8 cellular contexts compared by ENCODE assay signal in the genomic region with DNA sequence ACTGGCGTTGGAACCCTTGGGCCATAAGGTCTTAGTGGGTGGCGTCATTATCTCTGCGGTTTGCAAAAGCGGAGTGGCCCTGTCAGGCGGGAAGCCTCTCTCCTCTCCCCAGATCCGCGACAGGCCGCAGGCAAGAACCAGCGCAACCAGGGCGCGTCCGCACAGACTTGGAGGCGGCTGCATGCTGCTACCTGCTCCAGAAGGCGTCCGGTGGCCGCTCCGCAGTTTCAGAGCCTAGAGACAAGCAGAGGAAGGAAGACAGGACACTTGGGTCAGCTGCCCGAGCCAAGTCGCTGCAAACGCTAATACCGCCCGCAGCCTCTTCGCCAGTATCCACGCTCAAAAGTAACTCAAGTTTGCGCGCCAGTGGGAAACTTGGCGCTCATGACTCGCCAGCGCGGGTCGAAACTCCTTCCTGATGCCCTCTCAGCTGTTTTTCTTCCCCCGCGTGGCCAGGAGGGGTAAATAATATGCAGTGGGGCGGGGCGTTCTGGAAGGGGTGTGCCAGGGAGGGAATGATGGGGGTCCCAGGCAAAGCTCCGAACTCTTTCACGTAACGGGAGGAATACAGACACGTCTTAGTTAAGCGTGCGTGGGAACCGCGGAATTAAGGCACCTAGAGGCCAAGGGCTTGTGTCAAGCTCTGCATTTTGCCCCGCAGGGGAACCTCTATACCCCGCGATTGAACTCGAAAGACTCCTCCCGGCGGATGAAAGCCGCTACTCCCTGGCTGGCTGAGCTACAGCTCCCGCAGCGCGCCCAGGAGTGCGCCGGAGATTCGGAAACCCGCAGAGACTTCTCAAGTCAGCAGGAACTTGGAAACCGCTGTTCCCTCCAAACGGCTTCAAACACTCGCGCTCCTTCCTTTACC. TPM values are rescaled to one million over a fixed set of nuclear protein-coding genes. Genes with fewer than 3 reads are reported as not detected.
A peak's percentile ranks its signal among the peaks of the same experiment; 100 is the strongest.
DNase-seq lines count a peak whose midpoint lies in the region; ATAC-seq and TF ChIP-seq lines count a peak whose summit lies in the region.

EDNRB (minus strand) TSS at position 441 of the 871 bp plus-strand sequence; CDS start at position 183, 258 bp downstream.

- TF ChIP-seq RAD21 in IMR-90 (IDR thresholded peaks at IDR 0.05; ENCODE audit: low read length), result no peak

- H3K4me3 ChIP-seq in GM12875 (ENCODE audit: low read depth, low read length) (peak within 1 kb of the TSS; percentile 46), IMR-90 (ENCODE audit: insufficient read depth, low read depth, low read length) (peak within 1 kb of the TSS; percentile 58)

- BruUV-seq in IMR-90 (replicated peaks; lab: Mats Ljungman, UMichigan), result no TSS peak

- WGBS in IMR-90 (ENCODE audit: extremely low coverage in 2 of 2, insufficient read length in 1 of 2), 2 experiments, result 3% methylated on average over 21 of the region's 61 CpGs; no CpG with 5 or more reads in 1 of the 2 experiments

- H4K8ac ChIP-seq in IMR-90 (ENCODE audit: low read depth in 2 of 2, low read length in 2 of 2), result peak within 1 kb of the TSS; percentile 18 to 70; a peak in 2 of 4 replicates

- 0 out of 2 replicates have a peak, but pooled peaks cover 3% of the 10 kb centered on the region for H3K9me1 ChIP-seq in IMR-90 (ENCODE audit: insufficient read depth, low read length)

- H3K9ac ChIP-seq in IMR-90 (ENCODE audit: low read depth, low read length), result peak within 1 kb of the TSS; percentile 60

- H2AK9ac ChIP-seq in IMR-90 (replicated peaks; ENCODE audit: low read depth, low read length, poor library complexity), result peak within 1 kb of the TSS; percentile 25

- peak within 1 kb of the TSS; percentile 55; the same call in 1 of the 3 replicates for H2BK15ac ChIP-seq in IMR-90 (ENCODE audit: low read depth, low read length)

- peak within 1 kb of the TSS; percentile 10; the same call in 1 of the 2 replicates for H3K18ac ChIP-seq in IMR-90 (ENCODE audit: low read depth, low read length)

- H3K36me3 ChIP-seq in IMR-90 (ENCODE audit: control insufficient read depth, insufficient read depth, low read length), result no peaks in the 10 kb centered on the region; the same call in 1 of the 2 replicates

- H4K91ac ChIP-seq in IMR-90 (ENCODE audit: insufficient read depth, low read depth, low read length), result peak within 1 kb of the TSS; percentile 42; the same call in 1 of the 2 replicates

- H3K4ac ChIP-seq in IMR-90 (ENCODE audit: low read depth, low read length), result peak within 1 kb of the TSS; percentile 25

- TF ChIP-seq POLR2A in IMR-90 (IDR thresholded peaks at IDR 0.05; ENCODE audit: low read depth, low read length), result no peak

- H3K4me2 ChIP-seq in IMR-90 (ENCODE audit: low read depth, low read length), result peak within 1 kb of the TSS; percentile 88

- POLR2A ChIA-PET in IMR-90 (lab: Charles Lee; ENCODE audit: unreplicated experiment), result interaction anchor here (0.6 kb wide), 1 partner anchor 1080 kb away, joined by 15 read pairs; no protein-coding TSS in a partner anchor

- DNase-seq in IMR-90 (peak; percentile 17), islet precursor cell (peak; percentile 90), dedifferentiated amniotic fluid mesenchymal stem cell (ENCODE audit: extremely low spot score) (no peak), middle frontal gyrus (ENCODE audit: extremely low spot score, low spot score) (no peak)
- DNase-seq in stimulated activated CD8-positive, alpha-beta memory T cell treated with anti-CD3 and anti-CD28 coated beads, Interleukin-4, amount 100 ng/mL, for 48 hours, result peak; percentile 33

- CTCF ChIA-PET in IMR-90 (lab: Yijun Ruan, JAX), result interaction anchor here (0.5 to 1.9 kb wide), 7 partner anchors 10 to 1421 kb away, joined by 3 to 7 read pairs (median 4); no protein-coding TSS in a partner anchor

- H2BK20ac ChIP-seq in IMR-90 (ENCODE audit: low read depth, low read length), result no peak within 1 kb of the TSS

- H3K4me1 ChIP-seq in IMR-90 (ENCODE audit: control insufficient read depth, insufficient read depth, low read length), result no peaks in the 10 kb centered on the region; the same call in 1 of the 2 replicates

- H2AFZ ChIP-seq in IMR-90 (replicated peaks; ENCODE audit: low read length, poor library complexity), result peak within 1 kb of the TSS; percentile 89

- H4K20me1 ChIP-seq in IMR-90 (ENCODE audit: insufficient read depth, low read length), result no peaks in the 10 kb centered on the region

- no peak within 1 kb of the TSS for H2BK5ac ChIP-seq in IMR-90 (ENCODE audit: low read depth, low read length, poor library complexity, severe bottlenecking)

- H2BK120ac ChIP-seq in IMR-90 (ENCODE audit: low read depth, low read length), result peak within 1 kb of the TSS; percentile 35; the same call in 1 of the 2 replicates

- H3K14ac ChIP-seq in IMR-90 (replicated peaks; ENCODE audit: low read depth, low read length), result peak within 1 kb of the TSS; percentile 45

- peak; percentile 79 for ATAC-seq in IMR-90 (ENCODE audit: low read depth)
- no peak for ATAC-seq in HG03439 (IDR thresholded peaks at IDR 0.05; ENCODE audit: unreplicated experiment)

- in situ Hi-C loops in IMR-90 (cut with MboI; ENCODE audit: low sequenced_read_pairs), result no loop called here

- no peaks in the 10 kb centered on the region; a peak in 1 of 4 replicates for H3K79me1 ChIP-seq in IMR-90 (ENCODE audit: low read depth in 1 of 2, low read length in 2 of 2)

- H3K27me3 ChIP-seq in IMR-90 (ENCODE audit: control insufficient read depth, insufficient read depth, low read length), result no peaks in the 10 kb centered on the region; the same call in 1 of the 2 replicates

- intact Hi-C loops in IMR-90 (cut with micrococcal nuclease), result loop anchor here (2.0 to 5.0 kb wide), 4 partner anchors 56 to 202 kb away; no protein-coding TSS in a partner anchor

- H3K23ac ChIP-seq in IMR-90 (ENCODE audit: low read depth, low read length), result peak within 1 kb of the TSS; percentile 60; the same call in 1 of the 2 replicates

- dilution Hi-C loops in IMR-90 (cut with HindIII; ENCODE audit: low sequenced_read_pairs, unreplicated experiment), result no loop called here

- peak within 1 kb of the TSS; percentile 28 for H3K27ac ChIP-seq in IMR-90 (ENCODE audit: insufficient read depth, low read length)
- H3K27ac ChIP-seq in cingulate gyrus (ENCODE audit: low read depth, low read length), result peak within 1 kb of the TSS; percentile 60

- TF ChIP-seq CTCF in GM12875 (IDR thresholded peaks at IDR 0.05; ENCODE audit: borderline replicate concordance, insufficient read depth, low read depth, low read length), result no peak
- no peak for TF ChIP-seq CTCF in IMR-90 (conservative IDR thresholded peaks at IDR 0.05; ENCODE audit: low read depth, low read length)

- H3K56ac ChIP-seq in IMR-90 (ENCODE audit: extremely low read depth, insufficient read depth, low read length), result no peak within 1 kb of the TSS; the same call in 1 of the 2 replicates

- H3K9me3 ChIP-seq in IMR-90 (ENCODE audit: control insufficient read depth, insufficient read depth, low read length), result no peaks in the 10 kb centered on the region

- no peak within 1 kb of the TSS for H4K5ac ChIP-seq in IMR-90 (ENCODE audit: low read depth, low read length)

- peak within 1 kb of the TSS; percentile 51 for H2AK5ac ChIP-seq in IMR-90 (ENCODE audit: low read depth, low read length)

TF ChIP-seq in IMR-90, 13 proteins besides CTCF, POLR2A, EP300 and RAD21:
- TF ChIP-seq, protein P1, sequence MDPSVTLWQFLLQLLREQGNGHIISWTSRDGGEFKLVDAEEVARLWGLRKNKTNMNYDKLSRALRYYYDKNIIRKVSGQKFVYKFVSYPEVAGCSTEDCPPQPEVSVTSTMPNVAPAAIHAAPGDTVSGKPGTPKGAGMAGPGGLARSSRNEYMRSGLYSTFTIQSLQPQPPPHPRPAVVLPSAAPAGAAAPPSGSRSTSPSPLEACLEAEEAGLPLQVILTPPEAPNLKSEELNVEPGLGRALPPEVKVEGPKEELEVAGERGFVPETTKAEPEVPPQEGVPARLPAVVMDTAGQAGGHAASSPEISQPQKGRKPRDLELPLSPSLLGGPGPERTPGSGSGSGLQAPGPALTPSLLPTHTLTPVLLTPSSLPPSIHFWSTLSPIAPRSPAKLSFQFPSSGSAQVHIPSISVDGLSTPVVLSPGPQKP (IDR thresholded peaks at IDR 0.05; ENCODE audit: borderline replicate concordance, low read depth, low read length), result no peak
- TF ChIP-seq MAZ (IDR thresholded peaks at IDR 0.05; ENCODE audit: borderline replicate concordance, low read depth, low read length) (no peak), FOS (IDR thresholded peaks at IDR 0.05; ENCODE audit: low read depth, low read length) (no peak)

RNA-seq across cellular contexts. Expression of gene EDNRB, which starts in this region (rescaled TPM):
- total RNA-seq in IMR-90 (2012; rRNA removed), result under 0.01 and 0.28 TPM in 2 replicates
- polyA plus RNA-seq in IMR-90 (2012; rRNA removed), result 0.07 and 0.09 TPM in 2 replicates
- polyA plus RNA-seq in IMR-90 (2012; cell fraction: cytosol; rRNA removed), result 0.15 TPM in 1 of 2 replicates, not detected in the other
- polyA plus RNA-seq in IMR-90 (2012; cell fraction: nucleus; rRNA removed; ENCODE audit: low replicate concordance), result 0.07 and 0.19 TPM in 2 replicates

Comparison
In these comparisons a context has a peak if more than half of its experiments do, and no peak if none do; other contexts are left out.
1. Peak in DNase-seq, ATAC-seq, H3K4me3 ChIP-seq, H3K27ac ChIP-seq, H3K9ac ChIP-seq and H3K4me2 ChIP-seq in IMR-90; RNA of the gene not detected or under 1 TPM.
2. DNase-seq: peak in islet precursor cell (single experiment) and stimulated activated CD8-positive, alpha-beta memory T cell treated with anti-CD3 and anti-CD28 coated beads, Interleukin-4, amount 100 ng/mL, for 48 hours (single experiment); none in dedifferentiated amniotic fluid mesenchymal stem cell (single experiment) and middle frontal gyrus (single experiment).